Comparison of ENCODE assay signal across 24 cellular contexts in genomic region chr22:43281400-43281799, GRCh38.
A peak's percentile ranks its signal among the peaks of the same experiment; 100 is the strongest.
DNase-seq lines count a peak whose midpoint lies in the region; ATAC-seq and TF ChIP-seq lines count a peak whose summit lies in the region.
"Had no signal": no experiment of that assay in that cellular context is flagged by ENCODE, and none has a peak within 500 bp of the region (broad histone marks: within the 10 kb centered on the region; RNA-seq: fewer than 3 reads in every experiment).

No MANE protein-coding gene starts in this region.

- POLR2A ChIA-PET in naive thymus-derived CD4-positive, alpha-beta T cell (lab: Charles Lee), result no interaction called here

- no peak overlapping the region for H3K27ac ChIP-seq in naive thymus-derived CD4-positive, alpha-beta T cell (ENCODE audit: low read depth, low read length)
- H3K27ac ChIP-seq: A549; BLaER1 treated with 17β-estradiol and CSF1 and Interleukin-3, amounts not matched to agents 10 nM and 100 nM; GM23248 had no signal

- H3K27me3 ChIP-seq in naive thymus-derived CD4-positive, alpha-beta T cell (ENCODE audit: control insufficient read depth in 2 of 2, insufficient read depth in 2 of 2, low read length in 2 of 2), result no peaks in the 10 kb centered on the region
- H3K27me3 ChIP-seq: BE2C had no signal

- TF ChIP-seq CTCF in natural killer cell (IDR thresholded peaks at IDR 0.05), result no peak

- H3K36me3 Mint-ChIP-seq in natural killer cell (no peaks in the 10 kb centered on the region), immature natural killer cell (no peaks in the 10 kb centered on the region)
- no peaks in the 10 kb centered on the region for H3K36me3 Mint-ChIP-seq in natural killer cell treated with Interleukin-12 subunit alpha and Interleukin-12 subunit beta and Interleukin-15 and Interleukin-18, amount 100 ng/mL, for 72 hours
- no peaks in the 10 kb centered on the region for H3K36me3 Mint-ChIP-seq in naive thymus-derived CD4-positive, alpha-beta T cell
- H3K36me3 Mint-ChIP-seq: CD14-positive monocyte; CD8-positive, alpha-beta memory T cell had no signal

- CTCF ChIA-PET in naive thymus-derived CD4-positive, alpha-beta T cell (lab: Charles Lee), result interaction anchor here (0.7 kb wide), 1 partner anchor 8 kb away, joined by 3 read pairs; no protein-coding TSS in a partner anchor

- intact Hi-C loops in natural killer cell (cut with micrococcal nuclease), result no loop called here
- intact Hi-C loops in naive thymus-derived CD4-positive, alpha-beta T cell (cut with micrococcal nuclease), result no loop called here

- H3K9me3 Mint-ChIP-seq in natural killer cell, result no peaks in the 10 kb centered on the region
- no peaks in the 10 kb centered on the region for H3K9me3 Mint-ChIP-seq in natural killer cell treated with Interleukin-12 subunit alpha and Interleukin-12 subunit beta and Interleukin-15 and Interleukin-18, amount 100 ng/mL, for 72 hours
- H3K9me3 Mint-ChIP-seq in immature natural killer cell, result no peaks in the 10 kb centered on the region
- H3K9me3 Mint-ChIP-seq in naive thymus-derived CD4-positive, alpha-beta T cell, result no peaks in the 10 kb centered on the region
- H3K9me3 Mint-ChIP-seq: CD4-positive, alpha-beta T cell; CD8-positive, alpha-beta memory T cell had no signal

- H3K9me3 ChIP-seq in naive thymus-derived CD4-positive, alpha-beta T cell (ENCODE audit: control insufficient read depth in 2 of 3, low read length in 3 of 3), result no peaks in the 10 kb centered on the region
- H3K9me3 ChIP-seq: A549; BE2C; BLaER1 treated with 17β-estradiol and CSF1 and Interleukin-3, amounts not matched to agents 10 nM and 100 nM had no signal

- no peaks in the 10 kb centered on the region for H3K36me3 ChIP-seq in naive thymus-derived CD4-positive, alpha-beta T cell (ENCODE audit: control insufficient read depth in 2 of 3, insufficient read depth in 3 of 3, low read length in 3 of 3)
- H3K36me3 ChIP-seq: BE2C; BLaER1 treated with 17β-estradiol and CSF1 and Interleukin-3, amounts not matched to agents 10 nM and 100 nM had no signal

- no peak for DNase-seq in natural killer cell
- DNase-seq in natural killer cell treated with Interleukin-12 subunit alpha and Interleukin-12 subunit beta and Interleukin-15 and Interleukin-18, amount 100 ng/mL, for 72 hours (ENCODE audit: low spot score), result no peak
- peak in 2 of 3 donors; percentile 19 for DNase-seq in immature natural killer cell
- no peak for DNase-seq in naive thymus-derived CD4-positive, alpha-beta T cell
- DNase-seq in kidney glomerular epithelial cell (lab: John Stamatoyannopoulos, UW), result no peak
- no peak for DNase-seq in stimulated activated naive CD4-positive, alpha-beta T cell treated with Interleukin-2 at 50 U/mL for 16 hours (lab: John Stamatoyannopoulos, UW)
- DNase-seq in activated CD4-positive, alpha-beta T cell treated with anti-CD3 and anti-CD28 coated beads for 4 hours, result no peak
- DNase-seq: 8988T; ACHN; AML-193; BE2C; CD4-positive, alpha-beta T cell; CD8-positive, alpha-beta memory T cell; DMS 273 treated with DMSO at 0.1 percent for 48 hours; DMS79; EL; GDM1; GM23248; H7; HCEC 1CT had no signal

- no peaks in the 10 kb centered on the region for H3K27me3 Mint-ChIP-seq in natural killer cell (ENCODE audit: low read depth in 2 of 2)
- no peaks in the 10 kb centered on the region for H3K27me3 Mint-ChIP-seq in natural killer cell treated with Interleukin-12 subunit alpha and Interleukin-12 subunit beta and Interleukin-15 and Interleukin-18, amount 100 ng/mL, for 72 hours
- H3K27me3 Mint-ChIP-seq in immature natural killer cell (ENCODE audit: low read depth in 3 of 3), result peaks cover 2 to 4% (median 3%) of the 10 kb centered on the region in 3 donors
- peaks cover 0 to 2% (median 0%) of the 10 kb centered on the region in 5 donors for H3K27me3 Mint-ChIP-seq in naive thymus-derived CD4-positive, alpha-beta T cell
- H3K27me3 Mint-ChIP-seq: CD4-positive, alpha-beta T cell had no signal

- H3K4me1 ChIP-seq in naive thymus-derived CD4-positive, alpha-beta T cell (ENCODE audit: control insufficient read depth in 2 of 2, insufficient read depth in 2 of 2, low read length in 2 of 2), result no peaks in the 10 kb centered on the region
- H3K4me1 ChIP-seq: A549 had no signal

- H3K4me3 ChIP-seq in naive thymus-derived CD4-positive, alpha-beta T cell (ENCODE audit: low read length), result no peak overlapping the region
- H3K4me3 ChIP-seq: A549; BLaER1 treated with 17β-estradiol and CSF1 and Interleukin-3, amounts not matched to agents 10 nM and 100 nM; GM12878; GM23248 had no signal

- peaks cover 6 to 31% of the 10 kb centered on the region in 2 donors for H3K4me1 Mint-ChIP-seq in natural killer cell
- peaks cover 6 to 11% of the 10 kb centered on the region in 2 donors for H3K4me1 Mint-ChIP-seq in natural killer cell treated with Interleukin-12 subunit alpha and Interleukin-12 subunit beta and Interleukin-15 and Interleukin-18, amount 100 ng/mL, for 72 hours (ENCODE audit: low read depth in 2 of 2)
- peaks cover 0 to 30% of the 10 kb centered on the region in 2 donors for H3K4me1 Mint-ChIP-seq in immature natural killer cell
- peaks cover 0 to 1% (median 0%) of the 10 kb centered on the region in 7 donors for H3K4me1 Mint-ChIP-seq in naive thymus-derived CD4-positive, alpha-beta T cell

- H3K27ac Mint-ChIP-seq in natural killer cell, result peak overlapping the region in 1 of 2 donors; percentile 78
- H3K27ac Mint-ChIP-seq in natural killer cell treated with Interleukin-12 subunit alpha and Interleukin-12 subunit beta and Interleukin-15 and Interleukin-18, amount 100 ng/mL, for 72 hours, result no peak overlapping the region
- peak overlapping the region in 1 of 6 donors; percentile 86 for H3K27ac Mint-ChIP-seq in immature natural killer cell
- H3K27ac Mint-ChIP-seq in naive thymus-derived CD4-positive, alpha-beta T cell, result no peak overlapping the region
- H3K27ac Mint-ChIP-seq: CD14-positive monocyte; CD4-positive, alpha-beta T cell had no signal

- ATAC-seq in natural killer cell, result peak in 2 of 3 donors; percentile 40 to 66
- no peak for ATAC-seq in natural killer cell treated with Interleukin-12 subunit alpha and Interleukin-12 subunit beta and Interleukin-15 and Interleukin-18, amount 100 ng/mL, for 72 hours
- peak; percentile 53 for ATAC-seq in naive thymus-derived CD4-positive, alpha-beta T cell
- ATAC-seq: A549, GM12878 had no signal

- H3K4me3 Mint-ChIP-seq in natural killer cell, result no peak overlapping the region
- H3K4me3 Mint-ChIP-seq in natural killer cell treated with Interleukin-12 subunit alpha and Interleukin-12 subunit beta and Interleukin-15 and Interleukin-18, amount 100 ng/mL, for 72 hours, result no peak overlapping the region
- H3K4me3 Mint-ChIP-seq in immature natural killer cell, result no peak overlapping the region
- no peak overlapping the region for H3K4me3 Mint-ChIP-seq in naive thymus-derived CD4-positive, alpha-beta T cell
- H3K4me3 Mint-ChIP-seq: CD14-positive monocyte; CD4-positive, alpha-beta T cell; CD8-positive, alpha-beta memory T cell had no signal

Comparison
In these comparisons a context has a peak if more than half of its experiments do, and no peak if none do; other contexts are left out.
1. ATAC-seq: peak in natural killer cell (2 of 3) and naive thymus-derived CD4-positive, alpha-beta T cell (single experiment); none in natural killer cell treated with Interleukin-12 subunit alpha and Interleukin-12 subunit beta and Interleukin-15 and Interleukin-18, amount 100 ng/mL, for 72 hours (0 of 2).
2. DNase-seq: peak in immature natural killer cell (2 of 3); none in natural killer cell (single experiment), natural killer cell treated with Interleukin-12 subunit alpha and Interleukin-12 subunit beta and Interleukin-15 and Interleukin-18, amount 100 ng/mL, for 72 hours (single experiment), naive thymus-derived CD4-positive, alpha-beta T cell (0 of 9), kidney glomerular epithelial cell (single experiment), stimulated activated naive CD4-positive, alpha-beta T cell treated with Interleukin-2 at 50 U/mL for 16 hours (single experiment) and activated CD4-positive, alpha-beta T cell treated with anti-CD3 and anti-CD28 coated beads for 4 hours (0 of 2).